Comparison of ENCODE assay signal across 15 cellular contexts in the genomic region with DNA sequence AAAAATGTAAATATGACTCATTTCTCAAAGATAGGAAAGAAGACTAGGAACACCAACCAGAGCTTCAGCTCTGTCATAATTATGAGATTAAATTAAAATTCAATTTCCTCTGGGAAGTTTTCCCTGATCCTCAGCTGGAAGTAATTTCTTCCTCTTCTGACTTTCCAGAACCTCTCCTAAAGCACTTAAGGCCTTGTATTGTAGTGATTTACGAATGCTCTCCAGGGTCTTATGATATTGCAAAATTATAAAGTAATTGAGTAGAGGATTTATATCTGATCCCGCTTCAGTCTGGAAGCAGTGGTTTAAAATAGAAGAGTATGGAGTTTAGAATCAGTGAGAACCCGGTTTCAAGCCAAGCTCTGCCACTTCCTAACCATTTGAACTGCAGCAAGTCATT.
DNase-seq lines count a peak whose midpoint lies in the region; ATAC-seq and TF ChIP-seq lines count a peak whose summit lies in the region.
"Had no signal": no experiment of that assay in that cellular context is flagged by ENCODE, and none has a peak within 500 bp of the region (broad histone marks: within the 10 kb centered on the region; RNA-seq: fewer than 3 reads in every experiment).

No MANE protein-coding gene starts in this region.

- no peak for DNase-seq in foreskin keratinocyte
- DNase-seq in stimulated activated naive CD8-positive, alpha-beta T cell treated with anti-CD3 and anti-CD28 coated beads, Interleukin-15, amount 100 ng/mL, for 72 hours, result no peak
- no peak for DNase-seq in activated CD8-positive, alpha-beta T cell treated with anti-CD3 and anti-CD28 coated beads for 36 hours
- DNase-seq in RWPE1 (ENCODE audit: low spot score), result no peak
- no peak for DNase-seq in retina
- DNase-seq: activated CD8-positive, alpha-beta memory T cell treated with anti-CD3 and anti-CD28 coated beads, Interleukin-2, amount 10 ng/mL, durations not matched to agents 7 days and 5 days; cerebellar nuclear complex; MG63; NCI-H446; upper lobe of right lung had no signal

- H3K27me3 ChIP-seq in foreskin keratinocyte, result peaks cover 6% of the 10 kb centered on the region
- H3K27me3 ChIP-seq: MG63, upper lobe of right lung had no signal

- H3K36me3 Mint-ChIP-seq in activated CD8-positive, alpha-beta T cell treated with anti-CD3 and anti-CD28 coated beads for 36 hours (ENCODE audit: low read depth), result no peaks in the 10 kb centered on the region
- H3K36me3 Mint-ChIP-seq: activated CD8-positive, alpha-beta memory T cell treated with anti-CD3 and anti-CD28 coated beads, Interleukin-2, amount 10 ng/mL, durations not matched to agents 7 days and 5 days; activated naive CD8-positive, alpha-beta T cell had no signal

- H3K4me1 ChIP-seq in foreskin keratinocyte, result peaks cover 15% of the 10 kb centered on the region
- H3K4me1 ChIP-seq: upper lobe of right lung had no signal

- H3K27ac Mint-ChIP-seq in stimulated activated naive CD8-positive, alpha-beta T cell treated with anti-CD3 and anti-CD28 coated beads, Interleukin-15, amount 100 ng/mL, for 72 hours, result no peak overlapping the region
- no peak overlapping the region for H3K27ac Mint-ChIP-seq in activated CD8-positive, alpha-beta T cell treated with anti-CD3 and anti-CD28 coated beads for 36 hours
- H3K27ac Mint-ChIP-seq: activated CD8-positive, alpha-beta memory T cell treated with anti-CD3 and anti-CD28 coated beads, Interleukin-2, amount 10 ng/mL, durations not matched to agents 7 days and 5 days; activated naive CD8-positive, alpha-beta T cell had no signal

- peaks cover 10% of the 10 kb centered on the region for H3K4me1 Mint-ChIP-seq in stimulated activated naive CD8-positive, alpha-beta T cell treated with anti-CD3 and anti-CD28 coated beads, Interleukin-15, amount 100 ng/mL, for 72 hours
- peaks cover 9% of the 10 kb centered on the region for H3K4me1 Mint-ChIP-seq in activated CD8-positive, alpha-beta T cell treated with anti-CD3 and anti-CD28 coated beads for 36 hours (ENCODE audit: low read depth)

- H3K27me3 Mint-ChIP-seq in stimulated activated naive CD8-positive, alpha-beta T cell treated with anti-CD3 and anti-CD28 coated beads, Interleukin-15, amount 100 ng/mL, for 72 hours, result peaks cover 15% of the 10 kb centered on the region
- H3K27me3 Mint-ChIP-seq in activated CD8-positive, alpha-beta T cell treated with anti-CD3 and anti-CD28 coated beads for 36 hours, result no peaks in the 10 kb centered on the region
- H3K27me3 Mint-ChIP-seq: activated naive CD8-positive, alpha-beta T cell had no signal

- intact Hi-C loops in activated CD8-positive, alpha-beta T cell treated with anti-CD3 and anti-CD28 coated beads for 36 hours (cut with micrococcal nuclease), result no loop called here

- H3K9me3 Mint-ChIP-seq in stimulated activated naive CD8-positive, alpha-beta T cell treated with anti-CD3 and anti-CD28 coated beads, Interleukin-15, amount 100 ng/mL, for 72 hours, result no peaks in the 10 kb centered on the region
- no peaks in the 10 kb centered on the region for H3K9me3 Mint-ChIP-seq in activated CD8-positive, alpha-beta T cell treated with anti-CD3 and anti-CD28 coated beads for 36 hours

- POLR2A ChIA-PET in activated CD8-positive, alpha-beta T cell treated with anti-CD3 and anti-CD28 coated beads for 36 hours (lab: Charles Lee), result interaction anchor here (0.6 kb wide), 1 partner anchor 932 kb away, joined by 3 read pairs; no protein-coding TSS in a partner anchor
- POLR2A ChIA-PET in RWPE1 (lab: Yijun Ruan, JAX; ENCODE audit: low non-redundant PET), result no interaction called here

- H3K27ac ChIP-seq in foreskin keratinocyte (peak overlapping the region; percentile 92), RWPE1 (no peak overlapping the region)
- H3K27ac ChIP-seq: upper lobe of right lung had no signal

- H3K4me3 Mint-ChIP-seq in stimulated activated naive CD8-positive, alpha-beta T cell treated with anti-CD3 and anti-CD28 coated beads, Interleukin-15, amount 100 ng/mL, for 72 hours, result no peak overlapping the region
- no peak overlapping the region for H3K4me3 Mint-ChIP-seq in activated CD8-positive, alpha-beta T cell treated with anti-CD3 and anti-CD28 coated beads for 36 hours
- H3K4me3 Mint-ChIP-seq: activated CD8-positive, alpha-beta memory T cell treated with anti-CD3 and anti-CD28 coated beads, Interleukin-2, amount 10 ng/mL, durations not matched to agents 7 days and 5 days; activated naive CD8-positive, alpha-beta T cell had no signal

- ATAC-seq in GM19351 (IDR thresholded peaks at IDR 0.05; ENCODE audit: unreplicated experiment) (peak; percentile 17), HG02588 (IDR thresholded peaks at IDR 0.05; ENCODE audit: unreplicated experiment) (peak; percentile 10), HG03196 (IDR thresholded peaks at IDR 0.05; ENCODE audit: unreplicated experiment) (peak; percentile 9), foreskin keratinocyte (peak; percentile 2)
- ATAC-seq in stimulated activated naive CD8-positive, alpha-beta T cell treated with anti-CD3 and anti-CD28 coated beads, Interleukin-15, amount 100 ng/mL, for 72 hours, result no peak
- ATAC-seq in activated CD8-positive, alpha-beta T cell treated with anti-CD3 and anti-CD28 coated beads for 36 hours, result no peak
- ATAC-seq: esophagus mucosa, upper lobe of right lung had no signal

- CTCF ChIA-PET in activated CD8-positive, alpha-beta T cell treated with anti-CD3 and anti-CD28 coated beads for 36 hours (lab: Charles Lee), result interaction anchor here (1.0 to 1.3 kb wide), 2 partner anchors 42 to 83 kb away, joined by 3 to 5 read pairs; no protein-coding TSS in a partner anchor
- CTCF ChIA-PET in RWPE1 (lab: Yijun Ruan, JAX), result no interaction called here

- TF ChIP-seq CTCF in foreskin keratinocyte (conservative IDR thresholded peaks at IDR 0.05) (no peak), RWPE1 (conservative IDR thresholded peaks at IDR 0.05; ENCODE audit: low read depth) (no peak)
- no peak for TF ChIP-seq CTCF in activated CD8-positive, alpha-beta T cell treated with anti-CD3 and anti-CD28 coated beads for 36 hours (IDR thresholded peaks at IDR 0.05)

Comparison
In these comparisons a context has a peak if more than half of its experiments do, and no peak if none do; other contexts are left out.
1. ATAC-seq: peak in GM19351 (single experiment), HG02588 (single experiment), HG03196 (single experiment) and foreskin keratinocyte (single experiment); none in stimulated activated naive CD8-positive, alpha-beta T cell treated with anti-CD3 and anti-CD28 coated beads, Interleukin-15, amount 100 ng/mL, for 72 hours (single experiment) and activated CD8-positive, alpha-beta T cell treated with anti-CD3 and anti-CD28 coated beads for 36 hours (single experiment).